Comparison of ENCODE assay signal across 1 cellular context in the genomic region with DNA sequence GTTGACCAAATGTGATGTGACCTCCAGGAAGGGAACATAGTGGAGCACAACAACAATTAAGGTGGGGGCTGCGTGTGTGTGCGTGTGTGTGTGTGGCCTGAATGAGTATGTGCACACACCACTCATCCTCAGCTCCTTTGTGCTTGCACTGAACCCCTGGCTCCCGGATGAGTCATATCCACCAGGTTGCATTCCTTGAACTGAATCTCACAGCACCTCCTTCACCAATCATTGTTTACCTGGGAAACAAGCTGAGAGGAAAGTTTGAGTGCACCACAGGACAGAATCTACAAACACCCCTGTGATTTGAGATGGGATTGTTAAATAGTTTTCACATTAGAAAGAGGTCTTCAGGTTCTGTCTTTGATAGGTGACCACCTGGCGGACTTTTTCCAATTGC.
A peak's percentile ranks its signal among the peaks of the same experiment; 100 is the strongest.
TF ChIP-seq lines count a peak whose summit lies in the region.

No MANE protein-coding gene starts in this region.

TF ChIP-seq in H1, 55 proteins besides CTCF, POLR2A, EP300 and RAD21:
- TF ChIP-seq SIX5 (IDR thresholded peaks at IDR 0.05; ENCODE audit: low read depth, low read length) (no peak), POU5F1 (IDR thresholded peaks at IDR 0.05; ENCODE audit: low read depth, low read length) (no peak), FOSL1 (IDR thresholded peaks at IDR 0.05; ENCODE audit: insufficient read depth, low read depth, low read length) (no peak), TAF1 (IDR thresholded peaks at IDR 0.05; ENCODE audit: low read depth, low read length) (no peak; the same call in 1 of the 2 replicates), ASH2L (IDR thresholded peaks at IDR 0.05; ENCODE audit: low read length) (peak; percentile 75), NRF1 (IDR thresholded peaks at IDR 0.05; ENCODE audit: low read depth, low read length) (no peak), BRCA1 (IDR thresholded peaks at IDR 0.05; ENCODE audit: low read depth, low read length) (no peak), CBX5 (IDR thresholded peaks at IDR 0.05; ENCODE audit: low read depth, low read length) (no peak), BACH1 (IDR thresholded peaks at IDR 0.05; ENCODE audit: low read length) (no peak), NANOG (IDR thresholded peaks at IDR 0.05; ENCODE audit: insufficient read depth, low read depth, low read length, poor library complexity, severe bottlenecking) (peak; percentile 87), MAFK (IDR thresholded peaks at IDR 0.05; ENCODE audit: low read depth, low read length) (no peak), KDM1A (IDR thresholded peaks at IDR 0.05; ENCODE audit: borderline replicate concordance, low read length) (no peak), SP1 (IDR thresholded peaks at IDR 0.05; ENCODE audit: low read depth, low read length) (peak; percentile 80), CHD2 (IDR thresholded peaks at IDR 0.05; ENCODE audit: low read length) (no peak; the same call in 1 of the 2 replicates), EZH2 (IDR thresholded peaks at IDR 0.05; ENCODE audit: low read depth, low read length, severe bottlenecking) (no peak), RNF2 (IDR thresholded peaks at IDR 0.05; ENCODE audit: borderline replicate concordance, low read depth, low read length, missing control alignments, poor library complexity, severe bottlenecking) (no peak), TEAD4 (IDR thresholded peaks at IDR 0.05; ENCODE audit: low read depth, low read length) (peak; percentile 81), JUN (IDR thresholded peaks at IDR 0.05; ENCODE audit: low read depth, low read length) (peak; percentile 99), GTF2F1 (IDR thresholded peaks at IDR 0.05; ENCODE audit: borderline replicate concordance, low read depth, low read length) (no peak), CTBP2 (IDR thresholded peaks at IDR 0.05; ENCODE audit: borderline replicate concordance, insufficient read depth, insufficient read length, low read length) (no peak), RXRA (IDR thresholded peaks at IDR 0.05; ENCODE audit: insufficient read depth, low read depth, low read length) (no peak), TBP (IDR thresholded peaks at IDR 0.05; ENCODE audit: low read depth, low read length) (no peak), CHD1 (IDR thresholded peaks at IDR 0.05; ENCODE audit: low read depth, low read length) (no peak), SAP30 (IDR thresholded peaks at IDR 0.05; ENCODE audit: insufficient read depth, insufficient replicate concordance, low read length) (no peak), SP2 (IDR thresholded peaks at IDR 0.05; ENCODE audit: low read length) (no peak), RBBP5 (IDR thresholded peaks at IDR 0.05; ENCODE audit: borderline replicate concordance, low read depth, low read length) (no peak), SRF (IDR thresholded peaks at IDR 0.05; ENCODE audit: low read depth, low read length) (no peak), SP4 (IDR thresholded peaks at IDR 0.05; ENCODE audit: low read length) (no peak), ZNF274 (IDR thresholded peaks at IDR 0.05; ENCODE audit: borderline replicate concordance, extremely low read depth, low read length) (no peak), KDM4A (IDR thresholded peaks at IDR 0.05; ENCODE audit: low read depth, low read length, severe bottlenecking) (no peak), JUND (IDR thresholded peaks at IDR 0.05; ENCODE audit: low read length) (peak; percentile 99), SUZ12 (IDR thresholded peaks at IDR 0.05; ENCODE audit: low read length) (no peak), BCL11A (IDR thresholded peaks at IDR 0.05; ENCODE audit: low read depth in 2 of 2, low read length in 2 of 2) (peak in 1 of 2 experiments; percentile 3), GABPA (IDR thresholded peaks at IDR 0.05; ENCODE audit: borderline replicate concordance, insufficient read depth, low read length) (no peak), CEBPB (IDR thresholded peaks at IDR 0.05; ENCODE audit: low read depth, low read length) (no peak), SIRT6 (IDR thresholded peaks at IDR 0.05; ENCODE audit: low read length) (no peak), CREB1 (IDR thresholded peaks at IDR 0.05) (no peak; the same call in 1 of the 2 replicates), HDAC2 (IDR thresholded peaks at IDR 0.05; ENCODE audit: borderline replicate concordance in 1 of 2, low read depth in 2 of 2, low read length in 2 of 2) (0 out of 4 replicates have a peak, but pooled peaks of 1 of the 2 experiments have one; percentile 20), TCF12 (IDR thresholded peaks at IDR 0.05; ENCODE audit: low read depth, low read length) (peak; percentile 84; the same call in 1 of the 2 replicates), EGR1 (IDR thresholded peaks at IDR 0.05; ENCODE audit: borderline replicate concordance, low read depth, low read length) (no peak), HDAC6 (IDR thresholded peaks at IDR 0.05; ENCODE audit: low read depth, low read length) (no peak), SIN3A (conservative IDR thresholded peaks at IDR 0.05 in 1 of 2, IDR thresholded peaks at IDR 0.05 in 1 of 2; ENCODE audit: low read depth in 1 of 2, low read length in 2 of 2) (no peak), TAF7 (optimal IDR thresholded peaks at IDR 0.05; ENCODE audit: borderline replicate concordance, low read depth, low read length) (no peak), PHF8 (conservative IDR thresholded peaks at IDR 0.05; ENCODE audit: low read depth, low read length) (no peak), KDM5A (IDR thresholded peaks at IDR 0.05; ENCODE audit: low read length) (no peak), RFX5 (IDR thresholded peaks at IDR 0.05; ENCODE audit: borderline replicate concordance, low read depth, low read length) (no peak), POLR2AphosphoS5 (IDR thresholded peaks at IDR 0.05; ENCODE audit: low read depth, low read length) (peak; percentile 74; the same call in 1 of the 2 replicates), CBX8 (IDR thresholded peaks at IDR 0.05; ENCODE audit: borderline replicate concordance, low read depth, low read length) (no peak), YY1 (IDR thresholded peaks at IDR 0.05; ENCODE audit: low read depth, low read length) (no peak)
- TF ChIP-seq, protein P1, sequence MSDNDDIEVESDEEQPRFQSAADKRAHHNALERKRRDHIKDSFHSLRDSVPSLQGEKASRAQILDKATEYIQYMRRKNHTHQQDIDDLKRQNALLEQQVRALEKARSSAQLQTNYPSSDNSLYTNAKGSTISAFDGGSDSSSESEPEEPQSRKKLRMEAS (IDR thresholded peaks at IDR 0.05), result peak; percentile 20; the same call in 1 of the 2 replicates
- TF ChIP-seq, protein P2, sequence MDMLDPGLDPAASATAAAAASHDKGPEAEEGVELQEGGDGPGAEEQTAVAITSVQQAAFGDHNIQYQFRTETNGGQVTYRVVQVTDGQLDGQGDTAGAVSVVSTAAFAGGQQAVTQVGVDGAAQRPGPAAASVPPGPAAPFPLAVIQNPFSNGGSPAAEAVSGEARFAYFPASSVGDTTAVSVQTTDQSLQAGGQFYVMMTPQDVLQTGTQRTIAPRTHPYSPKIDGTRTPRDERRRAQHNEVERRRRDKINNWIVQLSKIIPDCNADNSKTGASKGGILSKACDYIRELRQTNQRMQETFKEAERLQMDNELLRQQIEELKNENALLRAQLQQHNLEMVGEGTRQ (IDR thresholded peaks at IDR 0.05; ENCODE audit: low read length), result no peak
- TF ChIP-seq, protein P3, sequence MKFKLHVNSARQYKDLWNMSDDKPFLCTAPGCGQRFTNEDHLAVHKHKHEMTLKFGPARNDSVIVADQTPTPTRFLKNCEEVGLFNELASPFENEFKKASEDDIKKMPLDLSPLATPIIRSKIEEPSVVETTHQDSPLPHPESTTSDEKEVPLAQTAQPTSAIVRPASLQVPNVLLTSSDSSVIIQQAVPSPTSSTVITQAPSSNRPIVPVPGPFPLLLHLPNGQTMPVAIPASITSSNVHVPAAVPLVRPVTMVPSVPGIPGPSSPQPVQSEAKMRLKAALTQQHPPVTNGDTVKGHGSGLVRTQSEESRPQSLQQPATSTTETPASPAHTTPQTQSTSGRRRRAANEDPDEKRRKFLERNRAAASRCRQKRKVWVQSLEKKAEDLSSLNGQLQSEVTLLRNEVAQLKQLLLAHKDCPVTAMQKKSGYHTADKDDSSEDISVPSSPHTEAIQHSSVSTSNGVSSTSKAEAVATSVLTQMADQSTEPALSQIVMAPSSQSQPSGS (IDR thresholded peaks at IDR 0.05; ENCODE audit: low read length), result peak; percentile 59
- TF ChIP-seq, protein P4, sequence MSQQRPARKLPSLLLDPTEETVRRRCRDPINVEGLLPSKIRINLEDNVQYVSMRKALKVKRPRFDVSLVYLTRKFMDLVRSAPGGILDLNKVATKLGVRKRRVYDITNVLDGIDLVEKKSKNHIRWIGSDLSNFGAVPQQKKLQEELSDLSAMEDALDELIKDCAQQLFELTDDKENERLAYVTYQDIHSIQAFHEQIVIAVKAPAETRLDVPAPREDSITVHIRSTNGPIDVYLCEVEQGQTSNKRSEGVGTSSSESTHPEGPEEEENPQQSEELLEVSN (IDR thresholded peaks at IDR 0.05), result no peak
- TF ChIP-seq, protein P5, sequence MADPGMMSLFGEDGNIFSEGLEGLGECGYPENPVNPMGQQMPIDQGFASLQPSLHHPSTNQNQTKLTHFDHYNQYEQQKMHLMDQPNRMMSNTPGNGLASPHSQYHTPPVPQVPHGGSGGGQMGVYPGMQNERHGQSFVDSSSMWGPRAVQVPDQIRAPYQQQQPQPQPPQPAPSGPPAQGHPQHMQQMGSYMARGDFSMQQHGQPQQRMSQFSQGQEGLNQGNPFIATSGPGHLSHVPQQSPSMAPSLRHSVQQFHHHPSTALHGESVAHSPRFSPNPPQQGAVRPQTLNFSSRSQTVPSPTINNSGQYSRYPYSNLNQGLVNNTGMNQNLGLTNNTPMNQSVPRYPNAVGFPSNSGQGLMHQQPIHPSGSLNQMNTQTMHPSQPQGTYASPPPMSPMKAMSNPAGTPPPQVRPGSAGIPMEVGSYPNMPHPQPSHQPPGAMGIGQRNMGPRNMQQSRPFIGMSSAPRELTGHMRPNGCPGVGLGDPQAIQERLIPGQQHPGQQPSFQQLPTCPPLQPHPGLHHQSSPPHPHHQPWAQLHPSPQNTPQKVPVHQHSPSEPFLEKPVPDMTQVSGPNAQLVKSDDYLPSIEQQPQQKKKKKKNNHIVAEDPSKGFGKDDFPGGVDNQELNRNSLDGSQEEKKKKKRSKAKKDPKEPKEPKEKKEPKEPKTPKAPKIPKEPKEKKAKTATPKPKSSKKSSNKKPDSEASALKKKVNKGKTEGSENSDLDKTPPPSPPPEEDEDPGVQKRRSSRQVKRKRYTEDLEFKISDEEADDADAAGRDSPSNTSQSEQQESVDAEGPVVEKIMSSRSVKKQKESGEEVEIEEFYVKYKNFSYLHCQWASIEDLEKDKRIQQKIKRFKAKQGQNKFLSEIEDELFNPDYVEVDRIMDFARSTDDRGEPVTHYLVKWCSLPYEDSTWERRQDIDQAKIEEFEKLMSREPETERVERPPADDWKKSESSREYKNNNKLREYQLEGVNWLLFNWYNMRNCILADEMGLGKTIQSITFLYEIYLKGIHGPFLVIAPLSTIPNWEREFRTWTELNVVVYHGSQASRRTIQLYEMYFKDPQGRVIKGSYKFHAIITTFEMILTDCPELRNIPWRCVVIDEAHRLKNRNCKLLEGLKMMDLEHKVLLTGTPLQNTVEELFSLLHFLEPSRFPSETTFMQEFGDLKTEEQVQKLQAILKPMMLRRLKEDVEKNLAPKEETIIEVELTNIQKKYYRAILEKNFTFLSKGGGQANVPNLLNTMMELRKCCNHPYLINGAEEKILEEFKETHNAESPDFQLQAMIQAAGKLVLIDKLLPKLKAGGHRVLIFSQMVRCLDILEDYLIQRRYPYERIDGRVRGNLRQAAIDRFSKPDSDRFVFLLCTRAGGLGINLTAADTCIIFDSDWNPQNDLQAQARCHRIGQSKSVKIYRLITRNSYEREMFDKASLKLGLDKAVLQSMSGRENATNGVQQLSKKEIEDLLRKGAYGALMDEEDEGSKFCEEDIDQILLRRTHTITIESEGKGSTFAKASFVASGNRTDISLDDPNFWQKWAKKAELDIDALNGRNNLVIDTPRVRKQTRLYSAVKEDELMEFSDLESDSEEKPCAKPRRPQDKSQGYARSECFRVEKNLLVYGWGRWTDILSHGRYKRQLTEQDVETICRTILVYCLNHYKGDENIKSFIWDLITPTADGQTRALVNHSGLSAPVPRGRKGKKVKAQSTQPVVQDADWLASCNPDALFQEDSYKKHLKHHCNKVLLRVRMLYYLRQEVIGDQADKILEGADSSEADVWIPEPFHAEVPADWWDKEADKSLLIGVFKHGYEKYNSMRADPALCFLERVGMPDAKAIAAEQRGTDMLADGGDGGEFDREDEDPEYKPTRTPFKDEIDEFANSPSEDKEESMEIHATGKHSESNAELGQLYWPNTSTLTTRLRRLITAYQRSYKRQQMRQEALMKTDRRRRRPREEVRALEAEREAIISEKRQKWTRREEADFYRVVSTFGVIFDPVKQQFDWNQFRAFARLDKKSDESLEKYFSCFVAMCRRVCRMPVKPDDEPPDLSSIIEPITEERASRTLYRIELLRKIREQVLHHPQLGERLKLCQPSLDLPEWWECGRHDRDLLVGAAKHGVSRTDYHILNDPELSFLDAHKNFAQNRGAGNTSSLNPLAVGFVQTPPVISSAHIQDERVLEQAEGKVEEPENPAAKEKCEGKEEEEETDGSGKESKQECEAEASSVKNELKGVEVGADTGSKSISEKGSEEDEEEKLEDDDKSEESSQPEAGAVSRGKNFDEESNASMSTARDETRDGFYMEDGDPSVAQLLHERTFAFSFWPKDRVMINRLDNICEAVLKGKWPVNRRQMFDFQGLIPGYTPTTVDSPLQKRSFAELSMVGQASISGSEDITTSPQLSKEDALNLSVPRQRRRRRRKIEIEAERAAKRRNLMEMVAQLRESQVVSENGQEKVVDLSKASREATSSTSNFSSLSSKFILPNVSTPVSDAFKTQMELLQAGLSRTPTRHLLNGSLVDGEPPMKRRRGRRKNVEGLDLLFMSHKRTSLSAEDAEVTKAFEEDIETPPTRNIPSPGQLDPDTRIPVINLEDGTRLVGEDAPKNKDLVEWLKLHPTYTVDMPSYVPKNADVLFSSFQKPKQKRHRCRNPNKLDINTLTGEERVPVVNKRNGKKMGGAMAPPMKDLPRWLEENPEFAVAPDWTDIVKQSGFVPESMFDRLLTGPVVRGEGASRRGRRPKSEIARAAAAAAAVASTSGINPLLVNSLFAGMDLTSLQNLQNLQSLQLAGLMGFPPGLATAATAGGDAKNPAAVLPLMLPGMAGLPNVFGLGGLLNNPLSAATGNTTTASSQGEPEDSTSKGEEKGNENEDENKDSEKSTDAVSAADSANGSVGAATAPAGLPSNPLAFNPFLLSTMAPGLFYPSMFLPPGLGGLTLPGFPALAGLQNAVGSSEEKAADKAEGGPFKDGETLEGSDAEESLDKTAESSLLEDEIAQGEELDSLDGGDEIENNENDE (IDR thresholded peaks at IDR 0.05; ENCODE audit: insufficient replicate concordance, low read length), result peak; percentile 27
- TF ChIP-seq, protein P6, sequence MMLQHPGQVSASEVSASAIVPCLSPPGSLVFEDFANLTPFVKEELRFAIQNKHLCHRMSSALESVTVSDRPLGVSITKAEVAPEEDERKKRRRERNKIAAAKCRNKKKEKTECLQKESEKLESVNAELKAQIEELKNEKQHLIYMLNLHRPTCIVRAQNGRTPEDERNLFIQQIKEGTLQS (IDR thresholded peaks at IDR 0.05; ENCODE audit: insufficient read depth, low read depth, low read length), result peak; percentile 72; the same call in 1 of the 2 replicates
